19 cellular contexts compared by ENCODE assay signal in genomic region chr2:239175181-239175580, GRCh38.
"Had no signal": no experiment of that assay in that cellular context is flagged by ENCODE, and none has a peak within 500 bp of the region (broad histone marks: within the 10 kb centered on the region; RNA-seq: fewer than 3 reads in every experiment).

No MANE protein-coding gene starts in this region.

- H3K4me1 ChIP-seq: breast epithelium, left lung, prostate gland, stomach, thyroid gland, uterus had no signal

- H3K9me3 ChIP-seq: prostate gland, thyroid gland had no signal

- FAIRE-seq: astrocyte, small intestine had no signal

- H3K27ac ChIP-seq: breast epithelium, hepatocyte, left lung, prostate gland, thyroid gland, uterus had no signal

- H3K4me3 Mint-ChIP-seq: activated CD4-positive, alpha-beta T cell treated with anti-CD3 and anti-CD28 coated beads, Interleukin-2, amount 10 ng/mL, durations not matched to agents 24 days and 14 days; activated CD8-positive, alpha-beta T cell treated with anti-CD3 and anti-CD28 coated beads for 36 hours; activated T-cell treated with anti-CD3 and anti-CD28 coated beads, Interleukin-2, amount 50 U/mL, for 4 hours; dendritic cell treated with granulocyte-macrophage colony-stimulating factor and Interleukin-4, amounts not matched to agents 40 ng/mL and 50 ng/mL, for 4 days; stimulated activated effector memory CD8-positive, alpha-beta T cell treated with anti-CD3 and anti-CD28 coated beads, Interleukin-12 subunit alpha, Interleukin-12 subunit beta, amount 100 ng/mL, for 72 hours had no signal

- DNase-seq: activated CD4-positive, alpha-beta T cell treated with anti-CD3 and anti-CD28 coated beads, Interleukin-2, amount 10 ng/mL, durations not matched to agents 24 days and 14 days; activated CD8-positive, alpha-beta T cell treated with anti-CD3 and anti-CD28 coated beads for 36 hours; activated naive CD4-positive, alpha-beta T cell treated with anti-CD3 and anti-CD28 coated beads, Interleukin-2, amount 50 U/mL, for 16 hours; activated T-cell treated with anti-CD3 and anti-CD28 coated beads, Interleukin-2, amount 50 U/mL, for 4 hours; cerebellar nuclear complex; effector memory CD4-positive, alpha-beta T cell; mammary epithelial cell; small intestine; stimulated activated CD4-positive, alpha-beta T cell treated with anti-CD3 and anti-CD28 coated beads, Interleukin-4, amount 100 ng/mL, for 1 hour; stomach had no signal

- H3K27me3 Mint-ChIP-seq: activated CD4-positive, alpha-beta T cell treated with anti-CD3 and anti-CD28 coated beads, Interleukin-2, amount 10 ng/mL, durations not matched to agents 24 days and 14 days; activated CD8-positive, alpha-beta T cell treated with anti-CD3 and anti-CD28 coated beads for 36 hours; dendritic cell treated with granulocyte-macrophage colony-stimulating factor and Interleukin-4, amounts not matched to agents 40 ng/mL and 50 ng/mL, for 4 days had no signal

- H3K27ac Mint-ChIP-seq: activated CD4-positive, alpha-beta T cell treated with anti-CD3 and anti-CD28 coated beads, Interleukin-2, amount 10 ng/mL, durations not matched to agents 24 days and 14 days; activated CD8-positive, alpha-beta T cell treated with anti-CD3 and anti-CD28 coated beads for 36 hours; dendritic cell treated with granulocyte-macrophage colony-stimulating factor and Interleukin-4, amounts not matched to agents 40 ng/mL and 50 ng/mL, for 4 days; stimulated activated effector memory CD8-positive, alpha-beta T cell treated with anti-CD3 and anti-CD28 coated beads, Interleukin-12 subunit alpha, Interleukin-12 subunit beta, amount 100 ng/mL, for 72 hours had no signal

- H3K4me3 ChIP-seq: breast epithelium, hepatocyte, left lung, prostate gland, stomach, thyroid gland, uterus had no signal

- H3K36me3 ChIP-seq: breast epithelium, uterus had no signal

- ATAC-seq: activated CD8-positive, alpha-beta T cell treated with anti-CD3 and anti-CD28 coated beads for 36 hours; activated T-cell treated with anti-CD3 and anti-CD28 coated beads, Interleukin-2, amount 50 U/mL, for 4 hours; left lung; stimulated activated effector memory CD8-positive, alpha-beta T cell treated with anti-CD3 and anti-CD28 coated beads, Interleukin-12 subunit alpha, Interleukin-12 subunit beta, amount 100 ng/mL, for 72 hours had no signal

- H3K27me3 ChIP-seq: breast epithelium, hepatocyte, left lung, stomach, thyroid gland, uterus had no signal
